ENCODE assay signal across 8 cellular contexts in genomic region chr5:123549256-123549904, GRCh38. TPM values are rescaled to one million over a fixed set of nuclear protein-coding genes. Genes with fewer than 3 reads are reported as not detected.
DNase-seq lines count a peak whose midpoint lies in the region; ATAC-seq lines count a peak whose summit lies in the region.

No MANE protein-coding gene starts in this region.

- no peaks in the 10 kb centered on the region for H3K27me3 Mint-ChIP-seq in activated CD8-positive, alpha-beta T cell treated with anti-CD3 and anti-CD28 coated beads, Interleukin-2, amount 10 ng/mL, durations not matched to agents 7 days and 5 days (ENCODE audit: low read depth)

- no peaks in the 10 kb centered on the region for H3K9me3 Mint-ChIP-seq in activated CD8-positive, alpha-beta T cell treated with anti-CD3 and anti-CD28 coated beads, Interleukin-2, amount 10 ng/mL, durations not matched to agents 7 days and 5 days (ENCODE audit: insufficient read depth)

- no peaks in the 10 kb centered on the region for H3K9me3 ChIP-seq in MG63

- CTCF ChIA-PET in activated CD8-positive, alpha-beta T cell treated with anti-CD3 and anti-CD28 coated beads, Interleukin-2, amount 10 ng/mL, durations not matched to agents 7 days and 5 days (lab: Charles Lee) = interaction anchor here (0.9 to 3.7 kb wide), 5 partner anchors 12 to 126 kb away, joined by 3 to 27 read pairs (median 5); partner anchors contain the start of gene CEP120

- peaks cover 13% of the 10 kb centered on the region for H3K36me3 Mint-ChIP-seq in activated CD8-positive, alpha-beta T cell treated with anti-CD3 and anti-CD28 coated beads, Interleukin-2, amount 10 ng/mL, durations not matched to agents 7 days and 5 days (ENCODE audit: low read depth)

- POLR2A ChIA-PET in activated CD8-positive, alpha-beta T cell treated with anti-CD3 and anti-CD28 coated beads, Interleukin-2, amount 10 ng/mL, durations not matched to agents 7 days and 5 days (lab: Charles Lee) = interaction anchor here (2.2 to 3.9 kb wide), 2 partner anchors 37 to 126 kb away, joined by 27 to 29 read pairs; partner anchors contain the start of genes CEP120 and CSNK1G3

- no peaks in the 10 kb centered on the region for H3K27me3 ChIP-seq in MG63

- H3K36me3 ChIP-seq in MG63 = peaks cover 4% of the 10 kb centered on the region

- DNase-seq in activated CD8-positive, alpha-beta T cell treated with anti-CD3 and anti-CD28 coated beads, Interleukin-2, amount 10 ng/mL, durations not matched to agents 7 days and 5 days = peak; percentile 71
- DNase-seq in stimulated activated CD4-positive, alpha-beta T cell treated with anti-CD3 and anti-CD28 coated beads, Interleukin-15, amount 100 ng/mL, for 24 hours = peak; percentile 34
- DNase-seq in MG63 (no peak), NCI-H128 (lab: John Stamatoyannopoulos, UW; ENCODE audit: unreplicated experiment) (no peak), ecto neural progenitor cell (ENCODE audit: low spot score) (no peak), NCI-H82 (lab: John Stamatoyannopoulos, UW) (no peak)

- H3K4me3 Mint-ChIP-seq in activated CD8-positive, alpha-beta T cell treated with anti-CD3 and anti-CD28 coated beads, Interleukin-2, amount 10 ng/mL, durations not matched to agents 7 days and 5 days = peak overlapping the region; percentile 26

- peak overlapping the region; percentile 85 for H3K27ac Mint-ChIP-seq in activated CD8-positive, alpha-beta T cell treated with anti-CD3 and anti-CD28 coated beads, Interleukin-2, amount 10 ng/mL, durations not matched to agents 7 days and 5 days

- ATAC-seq in GM19397 (IDR thresholded peaks at IDR 0.05; ENCODE audit: unreplicated experiment) = peak; percentile 99
- peak; percentile 99 for ATAC-seq in HG03159 (IDR thresholded peaks at IDR 0.05; ENCODE audit: unreplicated experiment)
- peak; percentile 97 for ATAC-seq in activated CD8-positive, alpha-beta T cell treated with anti-CD3 and anti-CD28 coated beads, Interleukin-2, amount 10 ng/mL, durations not matched to agents 7 days and 5 days

- H3K4me1 Mint-ChIP-seq in activated CD8-positive, alpha-beta T cell treated with anti-CD3 and anti-CD28 coated beads, Interleukin-2, amount 10 ng/mL, durations not matched to agents 7 days and 5 days (ENCODE audit: low read depth) = peaks cover 25% of the 10 kb centered on the region

- H3K4me3 ChIP-seq in MG63 = no peak overlapping the region

RNA-seq across cellular contexts. Expression of gene CSNK1G3, which starts 37.4 kb away (rescaled TPM):
- total RNA-seq in activated CD8-positive, alpha-beta T cell treated with anti-CD3 and anti-CD28 coated beads, Interleukin-2, amount 10 ng/mL, durations not matched to agents 7 days and 5 days = 10 to 100 TPM; 26.9 to 28.6 TPM
- total RNA-seq in MG63 (2014; rRNA removed; shearing (Covaris generic); ENCODE audit: low replicate concordance) = 55.7 TPM in 2 replicates

Comparison
In these comparisons a context has a peak if more than half of its experiments do, and no peak if none do; other contexts are left out.
1. DNase-seq: peak in activated CD8-positive, alpha-beta T cell treated with anti-CD3 and anti-CD28 coated beads, Interleukin-2, amount 10 ng/mL, durations not matched to agents 7 days and 5 days (single experiment) and stimulated activated CD4-positive, alpha-beta T cell treated with anti-CD3 and anti-CD28 coated beads, Interleukin-15, amount 100 ng/mL, for 24 hours (single experiment); none in MG63 (single experiment), NCI-H128 (single experiment), ecto neural progenitor cell (single experiment) and NCI-H82 (single experiment).
2. Peak in every context shown above with its lines, with median percentiles within 50 percentile points of each other: ATAC-seq.